ENCODE assay signal across 2 cellular contexts in the genomic region with DNA sequence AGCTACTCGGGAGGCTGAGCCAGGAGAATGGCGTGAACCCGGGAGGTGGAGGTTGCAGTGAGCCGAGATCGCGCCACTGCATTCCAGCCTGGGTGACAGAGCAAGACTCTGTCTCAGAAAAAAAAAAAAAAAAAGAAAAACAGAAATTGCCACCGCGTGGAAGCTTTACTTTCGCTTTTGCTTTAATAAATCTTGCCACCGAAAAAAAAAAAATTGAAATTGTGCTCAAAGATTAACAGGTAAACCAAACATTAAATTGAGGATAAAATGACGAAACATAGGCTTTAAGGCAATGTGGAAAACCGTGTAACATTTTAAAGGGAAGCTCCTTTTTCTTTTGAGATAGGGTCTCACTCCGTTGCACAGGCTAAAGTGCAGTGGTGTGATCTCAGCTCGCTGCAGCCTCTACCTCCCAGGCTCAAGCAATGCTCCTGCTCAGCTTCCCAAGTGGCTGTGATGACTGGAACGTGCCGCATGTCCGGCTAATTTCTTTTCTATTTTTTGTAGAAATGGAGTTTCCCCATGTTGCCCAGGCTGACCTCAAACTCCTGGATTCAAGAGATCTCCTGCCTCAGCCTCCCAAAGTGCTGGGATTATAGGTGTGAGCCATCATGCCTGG.
TF ChIP-seq lines count a peak whose summit lies in the region.

No MANE protein-coding gene starts in this region.

TF ChIP-seq in liver, 16 proteins besides CTCF, POLR2A, EP300 and RAD21:
- no peak for TF ChIP-seq FOXA2 (IDR thresholded peaks at IDR 0.05)
TF ChIP-seq in liver: peak in this region for 0.

TF ChIP-seq in HepG2, 621 proteins besides CTCF, POLR2A, EP300 and RAD21:
- TF ChIP-seq, protein P1, sequence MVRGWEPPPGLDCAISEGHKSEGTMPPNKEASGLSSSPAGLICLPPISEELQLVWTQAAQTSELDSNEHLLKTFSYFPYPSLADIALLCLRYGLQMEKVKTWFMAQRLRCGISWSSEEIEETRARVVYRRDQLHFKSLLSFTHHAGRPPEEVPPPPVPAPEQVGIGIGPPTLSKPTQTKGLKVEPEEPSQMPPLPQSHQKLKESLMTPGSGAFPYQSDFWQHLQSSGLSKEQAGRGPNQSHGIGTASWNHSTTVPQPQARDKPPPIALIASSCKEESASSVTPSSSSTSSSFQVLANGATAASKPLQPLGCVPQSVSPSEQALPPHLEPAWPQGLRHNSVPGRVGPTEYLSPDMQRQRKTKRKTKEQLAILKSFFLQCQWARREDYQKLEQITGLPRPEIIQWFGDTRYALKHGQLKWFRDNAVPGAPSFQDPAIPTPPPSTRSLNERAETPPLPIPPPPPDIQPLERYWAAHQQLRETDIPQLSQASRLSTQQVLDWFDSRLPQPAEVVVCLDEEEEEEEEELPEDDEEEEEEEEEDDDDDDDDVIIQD (CRISPR knock-in tag; IDR thresholded peaks at IDR 0.05; ENCODE audit: low read depth), result no peak
- no peak for TF ChIP-seq ZNF652 (CRISPR knock-in tag; IDR thresholded peaks at IDR 0.05; ENCODE audit: borderline replicate concordance, low read depth)
- TF ChIP-seq ZNF607 (CRISPR knock-in tag; IDR thresholded peaks at IDR 0.05; ENCODE audit: borderline replicate concordance), result no peak
- TF ChIP-seq TBP (CRISPR knock-in tag; IDR thresholded peaks at IDR 0.05), result no peak
- TF ChIP-seq ZNF121 (CRISPR knock-in tag; IDR thresholded peaks at IDR 0.05), result no peak
- TF ChIP-seq ZNF747 (CRISPR knock-in tag; IDR thresholded peaks at IDR 0.05; ENCODE audit: borderline replicate concordance), result no peak
- TF ChIP-seq, protein P2, sequence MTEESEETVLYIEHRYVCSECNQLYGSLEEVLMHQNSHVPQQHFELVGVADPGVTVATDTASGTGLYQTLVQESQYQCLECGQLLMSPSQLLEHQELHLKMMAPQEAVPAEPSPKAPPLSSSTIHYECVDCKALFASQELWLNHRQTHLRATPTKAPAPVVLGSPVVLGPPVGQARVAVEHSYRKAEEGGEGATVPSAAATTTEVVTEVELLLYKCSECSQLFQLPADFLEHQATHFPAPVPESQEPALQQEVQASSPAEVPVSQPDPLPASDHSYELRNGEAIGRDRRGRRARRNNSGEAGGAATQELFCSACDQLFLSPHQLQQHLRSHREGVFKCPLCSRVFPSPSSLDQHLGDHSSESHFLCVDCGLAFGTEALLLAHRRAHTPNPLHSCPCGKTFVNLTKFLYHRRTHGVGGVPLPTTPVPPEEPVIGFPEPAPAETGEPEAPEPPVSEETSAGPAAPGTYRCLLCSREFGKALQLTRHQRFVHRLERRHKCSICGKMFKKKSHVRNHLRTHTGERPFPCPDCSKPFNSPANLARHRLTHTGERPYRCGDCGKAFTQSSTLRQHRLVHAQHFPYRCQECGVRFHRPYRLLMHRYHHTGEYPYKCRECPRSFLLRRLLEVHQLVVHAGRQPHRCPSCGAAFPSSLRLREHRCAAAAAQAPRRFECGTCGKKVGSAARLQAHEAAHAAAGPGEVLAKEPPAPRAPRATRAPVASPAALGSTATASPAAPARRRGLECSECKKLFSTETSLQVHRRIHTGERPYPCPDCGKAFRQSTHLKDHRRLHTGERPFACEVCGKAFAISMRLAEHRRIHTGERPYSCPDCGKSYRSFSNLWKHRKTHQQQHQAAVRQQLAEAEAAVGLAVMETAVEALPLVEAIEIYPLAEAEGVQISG (CRISPR knock-in tag; IDR thresholded peaks at IDR 0.05), result no peak
TF ChIP-seq in HepG2: peak in this region for 0.
